17 cellular contexts compared by ENCODE assay signal in genomic region chr9:14423816-14424261, GRCh38.
A peak's percentile ranks its signal among the peaks of the same experiment; 100 is the strongest.
DNase-seq lines count a peak whose midpoint lies in the region; ATAC-seq, FAIRE-seq and TF ChIP-seq lines count a peak whose summit lies in the region.
"Had no signal": no experiment of that assay in that cellular context is flagged by ENCODE, and none has a peak within 500 bp of the region (broad histone marks: within the 10 kb centered on the region; RNA-seq: fewer than 3 reads in every experiment).

No MANE protein-coding gene starts in this region.

- H3K9me3 ChIP-seq in left lung: no peaks in the 10 kb centered on the region
- H3K9me3 ChIP-seq: Caco-2, heart left ventricle, lower lobe of right lung had no signal

- no peak for TF ChIP-seq CTCF in retinal pigment epithelial cell (conservative IDR thresholded peaks at IDR 0.05; ENCODE audit: low read depth, low read length)
- TF ChIP-seq CTCF in left lung (IDR thresholded peaks at IDR 0.05): no peak

- no peaks in the 10 kb centered on the region for H3K27me3 ChIP-seq in left lung
- H3K27me3 ChIP-seq: heart left ventricle had no signal

- DNase-seq in H54 (ENCODE audit: insufficient read length, low spot score): peak; percentile 12
- peak; percentile 34 for DNase-seq in fibroblast of the conjunctiva (ENCODE audit: low read depth)
- peak; percentile 43 for DNase-seq in retinal pigment epithelial cell (ENCODE audit: low read depth)
- DNase-seq in globus pallidus (ENCODE audit: low spot score): no peak
- DNase-seq in left lung: no peak
- DNase-seq: activated CD4-positive, alpha-beta T cell treated with anti-CD3 and anti-CD28 coated beads for 4 hours; Caco-2; cerebellar nuclear complex; heart left ventricle; lower lobe of right lung; NCI-H1436 treated with DMSO at 0.1 percent for 48 hours; posterior cingulate gyrus; stimulated activated CD4-positive, alpha-beta T cell treated with anti-CD3 and anti-CD28 coated beads, Interleukin-4, amount 100 ng/mL, for 1 hour had no signal

- no peaks in the 10 kb centered on the region for H3K36me3 ChIP-seq in left lung
- H3K36me3 ChIP-seq: heart left ventricle, lower lobe of right lung had no signal

- no peak overlapping the region for H3K4me3 ChIP-seq in retinal pigment epithelial cell (ENCODE audit: low read length)
- H3K4me3 ChIP-seq in left lung: no peak overlapping the region
- H3K4me3 ChIP-seq: heart left ventricle, lower lobe of right lung had no signal

- peak; percentile 92 for ATAC-seq in SK-N-SH treated with all-trans-retinoic acid at 6 μM for 48 hours
- ATAC-seq in HG03139 (IDR thresholded peaks at IDR 0.05; ENCODE audit: unreplicated experiment): no peak
- ATAC-seq in left lung: no peak
- ATAC-seq in HG03025 (IDR thresholded peaks at IDR 0.05; ENCODE audit: low FRiP score, unreplicated experiment): no peak
- ATAC-seq: activated T-helper 17 cell treated with anti-CD3 and anti-CD28 coated beads, Interleukin-2, amount 50 U/mL, for 72 hours; heart left ventricle; lower lobe of right lung had no signal

- H3K4me1 ChIP-seq in left lung: peaks cover 0 to 6% of the 10 kb centered on the region in 2 donors
- H3K4me1 ChIP-seq: Caco-2 had no signal

- no peak overlapping the region for H3K27ac ChIP-seq in left lung
- H3K27ac ChIP-seq: lower lobe of right lung had no signal

- no peak for TF ChIP-seq POLR2A in H54 (IDR thresholded peaks at IDR 0.05; ENCODE audit: low read depth, low read length)

- intact Hi-C loops in left lung (cut with DNase I): no loop called here

- no peak for FAIRE-seq in H54 (lab: Jason Lieb, UNC)

TF ChIP-seq in SK-N-SH treated with all-trans-retinoic acid at 6 μM for 48 hours, 23 proteins besides CTCF, POLR2A, EP300 and RAD21:
- TF ChIP-seq PPARA (CRISPR knock-in tag; IDR thresholded peaks at IDR 0.05; ENCODE audit: borderline replicate concordance): no peak
- no peak for TF ChIP-seq ZNF565 (CRISPR knock-in tag; conservative IDR thresholded peaks at IDR 0.05; ENCODE audit: low read depth)
- no peak for TF ChIP-seq PATZ1 (CRISPR knock-in tag; IDR thresholded peaks at IDR 0.05; ENCODE audit: borderline replicate concordance)
- no peak for TF ChIP-seq RARB (CRISPR knock-in tag; IDR thresholded peaks at IDR 0.05)
- TF ChIP-seq ZFP30 (CRISPR knock-in tag; IDR thresholded peaks at IDR 0.05): no peak
- TF ChIP-seq ZNF70 (CRISPR knock-in tag; IDR thresholded peaks at IDR 0.05): no peak
- TF ChIP-seq, protein P1, sequence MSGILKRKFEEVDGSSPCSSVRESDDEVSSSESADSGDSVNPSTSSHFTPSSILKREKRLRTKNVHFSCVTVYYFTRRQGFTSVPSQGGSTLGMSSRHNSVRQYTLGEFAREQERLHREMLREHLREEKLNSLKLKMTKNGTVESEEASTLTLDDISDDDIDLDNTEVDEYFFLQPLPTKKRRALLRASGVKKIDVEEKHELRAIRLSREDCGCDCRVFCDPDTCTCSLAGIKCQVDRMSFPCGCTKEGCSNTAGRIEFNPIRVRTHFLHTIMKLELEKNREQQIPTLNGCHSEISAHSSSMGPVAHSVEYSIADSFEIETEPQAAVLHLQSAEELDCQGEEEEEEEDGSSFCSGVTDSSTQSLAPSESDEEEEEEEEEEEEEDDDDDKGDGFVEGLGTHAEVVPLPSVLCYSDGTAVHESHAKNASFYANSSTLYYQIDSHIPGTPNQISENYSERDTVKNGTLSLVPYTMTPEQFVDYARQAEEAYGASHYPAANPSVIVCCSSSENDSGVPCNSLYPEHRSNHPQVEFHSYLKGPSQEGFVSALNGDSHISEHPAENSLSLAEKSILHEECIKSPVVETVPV (CRISPR knock-in tag; IDR thresholded peaks at IDR 0.05): no peak
- TF ChIP-seq ISL1 (CRISPR knock-in tag; IDR thresholded peaks at IDR 0.05): peak; percentile 71
- 0 out of 2 replicates have a peak, but pooled peaks have one; percentile 48 for TF ChIP-seq TOX (CRISPR knock-in tag; IDR thresholded peaks at IDR 0.05; ENCODE audit: borderline replicate concordance)
- TF ChIP-seq, protein P2, sequence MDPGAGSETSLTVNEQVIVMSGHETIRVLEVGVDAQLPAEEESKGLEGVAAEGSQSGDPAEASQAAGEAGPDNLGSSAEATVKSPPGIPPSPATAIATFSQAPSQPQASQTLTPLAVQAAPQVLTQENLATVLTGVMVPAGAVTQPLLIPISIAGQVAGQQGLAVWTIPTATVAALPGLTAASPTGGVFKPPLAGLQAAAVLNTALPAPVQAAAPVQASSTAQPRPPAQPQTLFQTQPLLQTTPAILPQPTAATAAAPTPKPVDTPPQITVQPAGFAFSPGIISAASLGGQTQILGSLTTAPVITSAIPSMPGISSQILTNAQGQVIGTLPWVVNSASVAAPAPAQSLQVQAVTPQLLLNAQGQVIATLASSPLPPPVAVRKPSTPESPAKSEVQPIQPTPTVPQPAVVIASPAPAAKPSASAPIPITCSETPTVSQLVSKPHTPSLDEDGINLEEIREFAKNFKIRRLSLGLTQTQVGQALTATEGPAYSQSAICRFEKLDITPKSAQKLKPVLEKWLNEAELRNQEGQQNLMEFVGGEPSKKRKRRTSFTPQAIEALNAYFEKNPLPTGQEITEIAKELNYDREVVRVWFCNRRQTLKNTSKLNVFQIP (CRISPR knock-in tag; IDR thresholded peaks at IDR 0.05; ENCODE audit: borderline replicate concordance, low read depth): no peak
- no peak for TF ChIP-seq OSR1 (CRISPR knock-in tag; IDR thresholded peaks at IDR 0.05)
- TF ChIP-seq ARNTL (CRISPR knock-in tag; IDR thresholded peaks at IDR 0.05; ENCODE audit: borderline replicate concordance, low read depth): no peak
TF ChIP-seq in SK-N-SH treated with all-trans-retinoic acid at 6 μM for 48 hours: peak in this region for 2.

Comparison
In these comparisons a context has a peak if more than half of its experiments do, and no peak if none do; other contexts are left out.
1. DNase-seq: peak in H54 (single experiment), fibroblast of the conjunctiva (single experiment) and retinal pigment epithelial cell (single experiment); none in globus pallidus (single experiment) and left lung (0 of 2).